8 cellular contexts compared by ENCODE assay signal in genomic region chr7:151051108-151051507, GRCh38. TPM values are rescaled to one million over a fixed set of nuclear protein-coding genes. Genes with fewer than 3 reads are reported as not detected.
DNase-seq lines count a peak whose midpoint lies in the region; ATAC-seq and TF ChIP-seq lines count a peak whose summit lies in the region.

No MANE protein-coding gene starts in this region.

- DNase-seq in GM23338 (ENCODE audit: low spot score) (peak; percentile 95), mucosa of gallbladder (ENCODE audit: low spot score) (peak; percentile 58), ureter (ENCODE audit: low spot score) (peak; percentile 64), NCI-H187 treated with DMSO at 0.1 percent for 48 hours (lab: John Stamatoyannopoulos, UW) (no peak), COR-L47 (lab: John Stamatoyannopoulos, UW) (no peak), SIG-M5 (lab: John Stamatoyannopoulos, UW) (no peak)
- peak; percentile 26 to 38 for DNase-seq in activated CD4-positive, alpha-beta T cell treated with anti-CD3 and anti-CD28 coated beads, Interleukin-2, amount 50 U/mL, for 24 hours (ENCODE audit: low read depth in 1 of 2, low spot score in 1 of 2)
- peak; percentile 42 for DNase-seq in effector CD8-positive, alpha-beta T cell (lab: John Stamatoyannopoulos, UW)

- peaks cover 27% of the 10 kb centered on the region for H3K27me3 ChIP-seq in GM23338 (ENCODE audit: insufficient read depth)

- no peaks in the 10 kb centered on the region for H3K36me3 ChIP-seq in GM23338 (ENCODE audit: insufficient read depth)

- H3K79me2 ChIP-seq in GM23338 (replicated peaks; ENCODE audit: insufficient read depth) = no peaks in the 10 kb centered on the region

- no peaks in the 10 kb centered on the region for H3F3A ChIP-seq in GM23338 (replicated peaks; ENCODE audit: low read depth)

- H3K9me2 ChIP-seq in GM23338 (ENCODE audit: insufficient read depth) = no peaks in the 10 kb centered on the region

- H3K4me3 ChIP-seq in GM23338 = peak overlapping the region; percentile 49

- H3K27me3 Mint-ChIP-seq in GM23338 (ENCODE audit: insufficient read depth, low read depth, poor library complexity) = peaks cover 30% of the 10 kb centered on the region

- peak; percentile 89 for ATAC-seq in GM23338

- no peaks in the 10 kb centered on the region; the same call in 1 of the 2 replicates for H4K20me1 ChIP-seq in GM23338 (replicated peaks; ENCODE audit: insufficient read depth)

- peaks cover 3% of the 10 kb centered on the region; the same call in 1 of the 2 replicates for H3K4me1 ChIP-seq in GM23338 (ENCODE audit: insufficient read depth)

- H3K9me3 Mint-ChIP-seq in GM23338 = no peaks in the 10 kb centered on the region

- no peaks in the 10 kb centered on the region for H3K36me3 Mint-ChIP-seq in GM23338 (ENCODE audit: low read depth)

- no peak for TF ChIP-seq CTCF in GM23338 (conservative IDR thresholded peaks at IDR 0.05; ENCODE audit: low read depth in 2 of 2)

- no peak overlapping the region for H3K27ac ChIP-seq in GM23338 (ENCODE audit: low read depth)

- H3K4me2 ChIP-seq in GM23338 = peak overlapping the region; percentile 78

- no peak overlapping the region for H3K27ac Mint-ChIP-seq in GM23338

- peaks cover 10% of the 10 kb centered on the region for H3K4me1 Mint-ChIP-seq in GM23338

- H2AFZ ChIP-seq in GM23338 = peak overlapping the region; percentile 69; the same call in 1 of the 2 replicates

- H3K4me3 Mint-ChIP-seq in GM23338 = no peak overlapping the region; the same call in 2 of the 3 replicates

TF ChIP-seq in GM23338, 12 proteins besides CTCF, POLR2A, EP300 and RAD21 (continues in another document):
- no peak for TF ChIP-seq JUNB (IDR thresholded peaks at IDR 0.05; ENCODE audit: unreplicated experiment)
- TF ChIP-seq, protein P1, sequence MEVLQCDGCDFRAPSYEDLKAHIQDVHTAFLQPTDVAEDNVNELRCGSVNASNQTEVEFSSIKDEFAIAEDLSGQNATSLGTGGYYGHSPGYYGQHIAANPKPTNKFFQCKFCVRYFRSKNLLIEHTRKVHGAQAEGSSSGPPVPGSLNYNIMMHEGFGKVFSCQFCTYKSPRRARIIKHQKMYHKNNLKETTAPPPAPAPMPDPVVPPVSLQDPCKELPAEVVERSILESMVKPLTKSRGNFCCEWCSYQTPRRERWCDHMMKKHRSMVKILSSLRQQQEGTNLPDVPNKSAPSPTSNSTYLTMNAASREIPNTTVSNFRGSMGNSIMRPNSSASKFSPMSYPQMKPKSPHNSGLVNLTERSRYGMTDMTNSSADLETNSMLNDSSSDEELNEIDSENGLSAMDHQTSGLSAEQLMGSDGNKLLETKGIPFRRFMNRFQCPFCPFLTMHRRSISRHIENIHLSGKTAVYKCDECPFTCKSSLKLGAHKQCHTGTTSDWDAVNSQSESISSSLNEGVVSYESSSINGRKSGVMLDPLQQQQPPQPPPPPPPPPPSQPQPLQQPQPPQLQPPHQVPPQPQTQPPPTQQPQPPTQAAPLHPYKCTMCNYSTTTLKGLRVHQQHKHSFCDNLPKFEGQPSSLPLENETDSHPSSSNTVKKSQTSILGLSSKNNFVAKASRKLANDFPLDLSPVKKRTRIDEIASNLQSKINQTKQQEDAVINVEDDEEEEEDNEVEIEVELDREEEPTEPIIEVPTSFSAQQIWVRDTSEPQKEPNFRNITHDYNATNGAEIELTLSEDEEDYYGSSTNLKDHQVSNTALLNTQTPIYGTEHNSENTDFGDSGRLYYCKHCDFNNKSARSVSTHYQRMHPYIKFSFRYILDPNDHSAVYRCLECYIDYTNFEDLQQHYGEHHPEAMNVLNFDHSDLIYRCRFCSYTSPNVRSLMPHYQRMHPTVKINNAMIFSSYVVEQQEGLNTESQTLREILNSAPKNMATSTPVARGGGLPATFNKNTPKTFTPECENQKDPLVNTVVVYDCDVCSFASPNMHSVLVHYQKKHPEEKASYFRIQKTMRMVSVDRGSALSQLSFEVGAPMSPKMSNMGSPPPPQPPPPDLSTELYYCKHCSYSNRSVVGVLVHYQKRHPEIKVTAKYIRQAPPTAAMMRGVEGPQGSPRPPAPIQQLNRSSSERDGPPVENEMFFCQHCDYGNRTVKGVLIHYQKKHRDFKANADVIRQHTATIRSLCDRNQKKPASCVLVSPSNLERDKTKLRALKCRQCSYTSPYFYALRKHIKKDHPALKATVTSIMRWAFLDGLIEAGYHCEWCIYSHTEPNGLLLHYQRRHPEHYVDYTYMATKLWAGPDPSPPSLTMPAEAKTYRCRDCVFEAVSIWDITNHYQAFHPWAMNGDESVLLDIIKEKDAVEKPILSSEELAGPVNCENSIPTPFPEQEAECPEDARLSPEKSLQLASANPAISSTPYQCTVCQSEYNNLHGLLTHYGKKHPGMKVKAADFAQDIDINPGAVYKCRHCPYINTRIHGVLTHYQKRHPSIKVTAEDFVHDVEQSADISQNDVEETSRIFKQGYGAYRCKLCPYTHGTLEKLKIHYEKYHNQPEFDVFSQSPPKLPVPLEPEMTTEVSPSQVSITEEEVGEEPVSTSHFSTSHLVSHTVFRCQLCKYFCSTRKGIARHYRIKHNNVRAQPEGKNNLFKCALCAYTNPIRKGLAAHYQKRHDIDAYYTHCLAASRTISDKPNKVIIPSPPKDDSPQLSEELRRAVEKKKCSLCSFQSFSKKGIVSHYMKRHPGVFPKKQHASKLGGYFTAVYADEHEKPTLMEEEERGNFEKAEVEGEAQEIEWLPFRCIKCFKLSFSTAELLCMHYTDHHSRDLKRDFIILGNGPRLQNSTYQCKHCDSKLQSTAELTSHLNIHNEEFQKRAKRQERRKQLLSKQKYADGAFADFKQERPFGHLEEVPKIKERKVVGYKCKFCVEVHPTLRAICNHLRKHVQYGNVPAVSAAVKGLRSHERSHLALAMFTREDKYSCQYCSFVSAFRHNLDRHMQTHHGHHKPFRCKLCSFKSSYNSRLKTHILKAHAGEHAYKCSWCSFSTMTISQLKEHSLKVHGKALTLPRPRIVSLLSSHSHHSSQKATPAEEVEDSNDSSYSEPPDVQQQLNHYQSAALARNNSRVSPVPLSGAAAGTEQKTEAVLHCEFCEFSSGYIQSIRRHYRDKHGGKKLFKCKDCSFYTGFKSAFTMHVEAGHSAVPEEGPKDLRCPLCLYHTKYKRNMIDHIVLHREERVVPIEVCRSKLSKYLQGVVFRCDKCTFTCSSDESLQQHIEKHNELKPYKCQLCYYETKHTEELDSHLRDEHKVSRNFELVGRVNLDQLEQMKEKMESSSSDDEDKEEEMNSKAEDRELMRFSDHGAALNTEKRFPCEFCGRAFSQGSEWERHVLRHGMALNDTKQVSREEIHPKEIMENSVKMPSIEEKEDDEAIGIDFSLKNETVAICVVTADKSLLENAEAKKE (CRISPR knock-in tag; IDR thresholded peaks at IDR 0.05) = no peak
- TF ChIP-seq EZH2 (IDR thresholded peaks at IDR 0.05; ENCODE audit: low read depth, unreplicated experiment) = no peak
- no peak for TF ChIP-seq NANOG (IDR thresholded peaks at IDR 0.05; ENCODE audit: borderline replicate concordance)
- TF ChIP-seq STAT1 (IDR thresholded peaks at IDR 0.05; ENCODE audit: unreplicated experiment) = no peak
- TF ChIP-seq ZNF331 (CRISPR knock-in tag; IDR thresholded peaks at IDR 0.05; ENCODE audit: low read depth) = no peak
- no peak for TF ChIP-seq EZH2phosphoT487 (IDR thresholded peaks at IDR 0.05; ENCODE audit: unreplicated experiment)
- peak; percentile 48; the same call in 1 of the 2 replicates for TF ChIP-seq POLR2AphosphoS5 (IDR thresholded peaks at IDR 0.05; ENCODE audit: low read depth)
- TF ChIP-seq ETS1 (IDR thresholded peaks at IDR 0.05) = no peak
- TF ChIP-seq ZNF114 (CRISPR knock-in tag; IDR thresholded peaks at IDR 0.05) = no peak
- peak; percentile 72 for TF ChIP-seq CREB1 (CRISPR knock-in tag; IDR thresholded peaks at IDR 0.05; ENCODE audit: low read depth)

RNA-seq across cellular contexts. Expression of gene ASIC3, which starts 2.8 kb away (rescaled TPM):
- 0.54 and 0.90 TPM in 2 replicates for total RNA-seq in GM23338 (2014; rRNA removed; shearing (Covaris generic))
- polyA plus RNA-seq in GM23338 (2016; fragmentation: Nextera tagmentation; extraction: Ambion mirVana) = 0.87 and 1.4 TPM in 2 replicates
- total RNA-seq in mucosa of gallbladder = 4.4 TPM
- 0.34 TPM for total RNA-seq in ureter

RNA-seq across cellular contexts. Expression of gene CDK5, which starts 6.6 kb away (rescaled TPM):
- 17.4 and 19.8 TPM in 2 replicates for total RNA-seq in GM23338 (2014; rRNA removed; shearing (Covaris generic))
- 27.1 TPM in 2 replicates for polyA plus RNA-seq in GM23338 (2016; fragmentation: Nextera tagmentation; extraction: Ambion mirVana)
- total RNA-seq in mucosa of gallbladder (15.9 TPM), ureter (5.5 TPM)

RNA-seq across cellular contexts. Expression of gene SLC4A2, which starts 8.3 kb away (rescaled TPM):
- total RNA-seq in GM23338 (2014; rRNA removed; shearing (Covaris generic)) = 90.4 and 106 TPM in 2 replicates
- 64.8 and 75.5 TPM in 2 replicates for polyA plus RNA-seq in GM23338 (2016; fragmentation: Nextera tagmentation; extraction: Ambion mirVana)
- total RNA-seq in mucosa of gallbladder (193 TPM), ureter (74.2 TPM)

RNA-seq across cellular contexts. Expression of gene ABCB8, which starts 22.9 kb away (rescaled TPM):
- total RNA-seq in GM23338 (2014; rRNA removed; shearing (Covaris generic)) = 27.1 and 41.1 TPM in 2 replicates
- 11.4 and 13.1 TPM in 2 replicates for polyA plus RNA-seq in GM23338 (2016; fragmentation: Nextera tagmentation; extraction: Ambion mirVana)
- total RNA-seq in mucosa of gallbladder (43.9 TPM), ureter (32.4 TPM)

RNA-seq across cellular contexts. Expression of gene ATG9B, which starts 26.8 kb away (rescaled TPM):
- total RNA-seq in GM23338 (2014; rRNA removed; shearing (Covaris generic)) = 1.2 and 2.2 TPM in 2 replicates
- polyA plus RNA-seq in GM23338 (2016; fragmentation: Nextera tagmentation; extraction: Ambion mirVana) = 3.2 and 3.4 TPM in 2 replicates
- 1.2 TPM for total RNA-seq in mucosa of gallbladder
- 0.55 TPM for total RNA-seq in ureter

Comparison
In these comparisons a context has a peak if more than half of its experiments do, and no peak if none do; other contexts are left out.
1. DNase-seq: peak in GM23338 (single experiment), activated CD4-positive, alpha-beta T cell treated with anti-CD3 and anti-CD28 coated beads, Interleukin-2, amount 50 U/mL, for 24 hours (2 of 2), effector CD8-positive, alpha-beta T cell (single experiment), mucosa of gallbladder (single experiment) and ureter (single experiment); none in NCI-H187 treated with DMSO at 0.1 percent for 48 hours (single experiment), COR-L47 (single experiment) and SIG-M5 (single experiment).